8 cellular contexts compared by ENCODE assay signal in genomic region chr1:28668191-28668955, GRCh38. TPM values are rescaled to one million over a fixed set of nuclear protein-coding genes. Genes with fewer than 3 reads are reported as not detected.
A peak's percentile ranks its signal among the peaks of the same experiment; 100 is the strongest.
DNase-seq lines count a peak whose midpoint lies in the region; ATAC-seq and TF ChIP-seq lines count a peak whose summit lies in the region.

GMEB1 (plus strand) TSS chr1:28668784; CDS start chr1:28683613, 14,829 bp downstream.

- peak within 1 kb of the TSS; percentile 97 for H3K27ac Mint-ChIP-seq in activated naive CD8-positive, alpha-beta T cell treated with anti-CD3 and anti-CD28 coated beads, Interleukin-2, amount 10 ng/mL, durations not matched to agents 7 days and 5 days

- no peak for TF ChIP-seq POLR2A in ovary (IDR thresholded peaks at IDR 0.05)

- peak within 1 kb of the TSS; percentile 97 to 99 for H3K27ac ChIP-seq in ovary
- peak within 1 kb of the TSS; percentile 99 to 100 for H3K27ac ChIP-seq in thoracic aorta

- peaks cover 3% of the 10 kb centered on the region for H3K36me3 Mint-ChIP-seq in activated naive CD8-positive, alpha-beta T cell treated with anti-CD3 and anti-CD28 coated beads, Interleukin-2, amount 10 ng/mL, durations not matched to agents 7 days and 5 days

- peaks cover 13% of the 10 kb centered on the region for H3K4me1 Mint-ChIP-seq in activated naive CD8-positive, alpha-beta T cell treated with anti-CD3 and anti-CD28 coated beads, Interleukin-2, amount 10 ng/mL, durations not matched to agents 7 days and 5 days

- DNase-seq in GM04504 (ENCODE audit: low read depth) (peak; percentile 54), NCI-H1092 treated with DMSO at 0.1 percent for 48 hours (lab: John Stamatoyannopoulos, UW) (peak; percentile 94), SW480 (ENCODE audit: low spot score) (peak; percentile 84), head of caudate nucleus (peak; percentile 61 to 94 (median 86)), ovary (peak; percentile 82 to 90 (median 88)), thoracic aorta (ENCODE audit: low spot score) (no peak)
- DNase-seq in activated naive CD8-positive, alpha-beta T cell treated with anti-CD3 and anti-CD28 coated beads, Interleukin-2, amount 10 ng/mL, durations not matched to agents 7 days and 5 days: peak; percentile 92

- H3K9me3 ChIP-seq in ovary (no peaks in the 10 kb centered on the region), thoracic aorta (no peaks in the 10 kb centered on the region)

- H3K4me3 ChIP-seq in ovary (peak within 1 kb of the TSS; percentile 87), thoracic aorta (peak within 1 kb of the TSS; percentile 100)

- H3K9me3 Mint-ChIP-seq in activated naive CD8-positive, alpha-beta T cell treated with anti-CD3 and anti-CD28 coated beads, Interleukin-2, amount 10 ng/mL, durations not matched to agents 7 days and 5 days: no peaks in the 10 kb centered on the region

- H3K27me3 ChIP-seq in ovary (no peaks in the 10 kb centered on the region), thoracic aorta (replicated peaks; ENCODE audit: insufficient read depth) (no peaks in the 10 kb centered on the region)

- H3K4me1 ChIP-seq in ovary (ENCODE audit: insufficient read depth): peaks cover 1% of the 10 kb centered on the region
- H3K4me1 ChIP-seq in thoracic aorta (ENCODE audit: control insufficient read depth in 1 of 2, low read depth in 2 of 2): peaks cover 4 to 11% of the 10 kb centered on the region in 2 donors

- peak in 2 of 3 donors; percentile 12 to 35 for TF ChIP-seq CTCF in ovary (IDR thresholded peaks at IDR 0.05)
- no peak for TF ChIP-seq CTCF in thoracic aorta (IDR thresholded peaks at IDR 0.05)

- no peaks in the 10 kb centered on the region for H3K36me3 ChIP-seq in ovary
- H3K36me3 ChIP-seq in thoracic aorta: no peaks in the 10 kb centered on the region

- WGBS in ovary, 3 donors: 1% methylated on average over 12 to 56 of the region's 57 CpGs

- peak within 1 kb of the TSS; percentile 91 for H3K4me3 Mint-ChIP-seq in activated naive CD8-positive, alpha-beta T cell treated with anti-CD3 and anti-CD28 coated beads, Interleukin-2, amount 10 ng/mL, durations not matched to agents 7 days and 5 days

- TF ChIP-seq EP300 in ovary (IDR thresholded peaks at IDR 0.05): no peak

- POLR2A ChIA-PET in activated naive CD8-positive, alpha-beta T cell treated with anti-CD3 and anti-CD28 coated beads, Interleukin-2, amount 10 ng/mL, durations not matched to agents 7 days and 5 days (lab: Charles Lee): interaction anchor here (0.6 to 5.3 kb wide), 19 partner anchors 8 to 546 kb away, joined by 3 to 175 read pairs (median 5); partner anchors contain the start of genes MED18, RCC1, RNU11 and SRSF4

- intact Hi-C loops in head of caudate nucleus (cut with DNase I): loop anchor here (2.0 kb wide), 1 partner anchor 20 kb away; the partner anchor contains the start of gene RNU11
- intact Hi-C loops in ovary (cut with DNase I): no loop called here

- H3K27me3 Mint-ChIP-seq in activated naive CD8-positive, alpha-beta T cell treated with anti-CD3 and anti-CD28 coated beads, Interleukin-2, amount 10 ng/mL, durations not matched to agents 7 days and 5 days: no peaks in the 10 kb centered on the region

- ATAC-seq in HG02588 (IDR thresholded peaks at IDR 0.05; ENCODE audit: unreplicated experiment) (peak; percentile 74), thoracic aorta (ENCODE audit: insufficient number of reproducible peaks, low FRiP score, low read depth) (peak; percentile 71)
- ATAC-seq in activated naive CD8-positive, alpha-beta T cell treated with anti-CD3 and anti-CD28 coated beads, Interleukin-2, amount 10 ng/mL, durations not matched to agents 7 days and 5 days (ENCODE audit: low read depth): peak; percentile 76

RNA-seq across cellular contexts. Expression of gene GMEB1, which starts in this region (rescaled TPM):
- total RNA-seq in activated naive CD8-positive, alpha-beta T cell treated with anti-CD3 and anti-CD28 coated beads, Interleukin-2, amount 10 ng/mL, durations not matched to agents 7 days and 5 days: 10 to 100 TPM; 31.7 to 32.7 TPM
- total RNA-seq in ovary (10 to 100 TPM in 5 of 7 donors, 1 to 10 TPM in 2; 6.3 to 18.3 (median 14.7) TPM), thoracic aorta (10 to 100 TPM in 1 of 2 donors, 1 to 10 TPM in 1; 4.7 to 15.5 TPM)
- polyA plus RNA-seq in ovary: 10 to 100 TPM in 1 of 2 donors, 1 to 10 TPM in 1; 6.8 to 13.2 TPM
